9 cellular contexts compared by ENCODE assay signal in genomic region chr13:110126391-110126961, GRCh38.
DNase-seq lines count a peak whose midpoint lies in the region; ATAC-seq and TF ChIP-seq lines count a peak whose summit lies in the region.
"Had no signal": no experiment of that assay in that cellular context is flagged by ENCODE, and none has a peak within 500 bp of the region (broad histone marks: within the 10 kb centered on the region; RNA-seq: fewer than 3 reads in every experiment).

No MANE protein-coding gene starts in this region.

- peak overlapping the region; percentile 34 for H3K4me3 Mint-ChIP-seq in osteocyte (ENCODE audit: unreplicated experiment)
- H3K4me3 Mint-ChIP-seq: activated naive CD8-positive, alpha-beta T cell had no signal

- peaks cover 50% of the 10 kb centered on the region for H3K4me1 Mint-ChIP-seq in osteocyte (ENCODE audit: unreplicated experiment)

- ATAC-seq in HG03280 (IDR thresholded peaks at IDR 0.05; ENCODE audit: unreplicated experiment) = no peak

- peaks cover 0 to 8% (median 0%) of the 10 kb centered on the region in 4 donors for H3K4me1 ChIP-seq in Peyer's patch

- H3K36me3 ChIP-seq in Peyer's patch = no peaks in the 10 kb centered on the region

- DNase-seq in DMS153 (lab: John Stamatoyannopoulos, UW) (peak; percentile 31), Peyer's patch (no peak), fibroblast of peridontal ligament (ENCODE audit: extremely low read depth) (peak; percentile 96), osteocyte (ENCODE audit: extremely low spot score, unreplicated experiment) (no peak), SK-N-DZ (ENCODE audit: low spot score) (no peak), NCI-H1930 (lab: John Stamatoyannopoulos, UW) (no peak), OCI-M2 (lab: John Stamatoyannopoulos, UW; ENCODE audit: unreplicated experiment) (no peak)

- H3K36me3 Mint-ChIP-seq in osteocyte (ENCODE audit: unreplicated experiment) = no peaks in the 10 kb centered on the region
- H3K36me3 Mint-ChIP-seq: activated naive CD8-positive, alpha-beta T cell had no signal

- no peaks in the 10 kb centered on the region for H3K27me3 ChIP-seq in Peyer's patch

- peaks cover 3% of the 10 kb centered on the region for H3K27me3 Mint-ChIP-seq in osteocyte (ENCODE audit: unreplicated experiment)

- TF ChIP-seq CTCF in Peyer's patch (IDR thresholded peaks at IDR 0.05) = no peak
- TF ChIP-seq CTCF in osteocyte (IDR thresholded peaks at IDR 0.05) = no peak

- H3K9me3 ChIP-seq in Peyer's patch = no peaks in the 10 kb centered on the region

- TF ChIP-seq POLR2A in Peyer's patch (IDR thresholded peaks at IDR 0.05) = no peak

- H3K4me3 ChIP-seq in Peyer's patch = no peak overlapping the region

- peak overlapping the region; percentile 62 for H3K27ac Mint-ChIP-seq in osteocyte (ENCODE audit: unreplicated experiment)
- H3K27ac Mint-ChIP-seq: activated naive CD8-positive, alpha-beta T cell had no signal

- no peaks in the 10 kb centered on the region for H3K9me3 Mint-ChIP-seq in osteocyte (ENCODE audit: unreplicated experiment)

- peak overlapping the region in 3 of 4 donors; percentile 6 to 71 (median 50) for H3K27ac ChIP-seq in Peyer's patch

Comparison
In these comparisons a context has a peak if more than half of its experiments do, and no peak if none do; other contexts are left out.
1. DNase-seq: peak in DMS153 (single experiment) and fibroblast of peridontal ligament (single experiment); none in Peyer's patch (0 of 3), osteocyte (single experiment), SK-N-DZ (single experiment), NCI-H1930 (0 of 2) and OCI-M2 (single experiment).